ENCODE assay signal across 7 cellular contexts in the genomic region with DNA sequence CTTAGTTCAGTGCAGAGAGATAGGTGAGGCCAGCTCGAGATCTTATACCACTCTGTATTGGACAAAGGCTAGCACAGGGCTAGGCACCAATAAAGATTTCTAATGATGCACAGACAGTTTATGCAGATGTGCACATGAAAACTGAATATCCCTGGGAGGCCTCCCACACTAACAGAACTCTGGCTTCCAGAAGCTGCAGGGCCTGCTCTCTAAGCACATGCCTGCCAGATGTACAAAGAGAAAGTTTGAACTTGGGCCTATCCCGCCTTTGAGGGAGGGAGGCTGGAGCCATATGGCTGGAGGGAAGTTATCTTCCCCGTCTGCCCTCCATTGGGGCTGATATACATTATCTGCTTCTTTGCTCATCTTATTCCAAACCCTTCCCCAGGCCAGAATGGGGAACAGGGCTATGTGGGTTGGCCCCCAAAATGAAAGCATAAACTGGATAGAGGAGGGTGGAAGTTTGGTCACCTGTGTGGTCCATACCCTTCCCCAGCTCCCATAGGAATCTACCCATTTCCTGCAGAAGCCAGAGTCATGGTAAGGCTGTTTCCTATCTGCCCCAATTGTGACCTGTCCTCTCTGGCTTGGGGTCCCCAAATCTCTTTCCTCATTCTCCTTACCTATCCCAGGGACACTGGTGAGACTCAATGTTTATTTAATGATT. TPM values are rescaled to one million over a fixed set of nuclear protein-coding genes. Genes with fewer than 3 reads are reported as not detected.
DNase-seq lines count a peak whose midpoint lies in the region; ATAC-seq and TF ChIP-seq lines count a peak whose summit lies in the region.

No MANE protein-coding gene starts in this region.

- H3K4me3 ChIP-seq in SJSA1 (peak overlapping the region; percentile 43), hepatocyte (no peak overlapping the region)

- TF ChIP-seq POLR2A in GM19099 (IDR thresholded peaks at IDR 0.05; ENCODE audit: extremely low read depth, insufficient read length, low read depth), result peak; percentile 0

- peak overlapping the region; percentile 38 for H3K27ac ChIP-seq in SJSA1
- peak overlapping the region; percentile 95 for H3K27ac ChIP-seq in hepatocyte

- H3K36me3 Mint-ChIP-seq in stimulated activated naive B cell treated with anti-CD40 and anti-IgM and Interleukin-4, amounts not matched to agents 10 μg/mL and 1 μg/mL and 100 μg/mL, for 72 hours, result no peaks in the 10 kb centered on the region

- no peak for TF ChIP-seq CTCF in hepatocyte (IDR thresholded peaks at IDR 0.05; ENCODE audit: poor library complexity)

- peaks cover 22 to 59% of the 10 kb centered on the region in 2 donors for H3K4me1 Mint-ChIP-seq in stimulated activated naive B cell treated with anti-CD40 and anti-IgM and Interleukin-4, amounts not matched to agents 10 μg/mL and 1 μg/mL and 100 μg/mL, for 72 hours

- ATAC-seq in stimulated activated naive B cell treated with anti-CD40 and anti-IgM and Interleukin-4, amounts not matched to agents 10 μg/mL and 1 μg/mL and 100 μg/mL, for 72 hours (replicated peaks), result no peak
- ATAC-seq in HG02759 (IDR thresholded peaks at IDR 0.05; ENCODE audit: unreplicated experiment) (no peak), HG02610 (IDR thresholded peaks at IDR 0.05; ENCODE audit: unreplicated experiment) (no peak), GM19324 (IDR thresholded peaks at IDR 0.05; ENCODE audit: low FRiP score, unreplicated experiment) (no peak)

- H3K9me2 ChIP-seq in hepatocyte (replicated peaks; ENCODE audit: insufficient read depth), result no peaks in the 10 kb centered on the region

- H3K79me2 ChIP-seq in hepatocyte, result peaks cover 8% of the 10 kb centered on the region

- H3K36me3 ChIP-seq in SJSA1, result no peaks in the 10 kb centered on the region
- H3K36me3 ChIP-seq in hepatocyte (replicated peaks; ENCODE audit: insufficient read depth, low read depth), result no peaks in the 10 kb centered on the region

- H3K27me3 ChIP-seq in SJSA1 (replicated peaks) (no peaks in the 10 kb centered on the region), hepatocyte (no peaks in the 10 kb centered on the region)

- H3K27me3 Mint-ChIP-seq in stimulated activated naive B cell treated with anti-CD40 and anti-IgM and Interleukin-4, amounts not matched to agents 10 μg/mL and 1 μg/mL and 100 μg/mL, for 72 hours, result peaks cover 27 to 49% of the 10 kb centered on the region in 2 donors

- no peaks in the 10 kb centered on the region for H4K20me1 ChIP-seq in hepatocyte (ENCODE audit: insufficient read depth, poor library complexity, severe bottlenecking)

- WGBS in hepatocyte (ENCODE audit: low lambda C conversion rate, missing lambda C conversion rate), result 82% methylated on average over 3 of the region's 3 CpGs

- H3K4me2 ChIP-seq in hepatocyte, result peak overlapping the region; percentile 96

- peak overlapping the region; percentile 88 to 89 for H3K4me3 Mint-ChIP-seq in stimulated activated naive B cell treated with anti-CD40 and anti-IgM and Interleukin-4, amounts not matched to agents 10 μg/mL and 1 μg/mL and 100 μg/mL, for 72 hours

- H3K27ac Mint-ChIP-seq in stimulated activated naive B cell treated with anti-CD40 and anti-IgM and Interleukin-4, amounts not matched to agents 10 μg/mL and 1 μg/mL and 100 μg/mL, for 72 hours, result no peak overlapping the region

- no peak overlapping the region for H2AFZ ChIP-seq in hepatocyte

- H3K4me1 ChIP-seq in SJSA1 (replicated peaks) (peaks cover 39% of the 10 kb centered on the region), hepatocyte (ENCODE audit: insufficient read depth) (peaks cover 31% of the 10 kb centered on the region)

- no peaks in the 10 kb centered on the region for H3K9me3 ChIP-seq in SJSA1 (replicated peaks)
- no peaks in the 10 kb centered on the region for H3K9me3 ChIP-seq in hepatocyte (ENCODE audit: low read depth)

- no peak for DNase-seq in SJSA1 (ENCODE audit: low read depth in 1 of 2, low spot score in 2 of 2)
- no peak for DNase-seq in hepatocyte (ENCODE audit: low spot score)
- DNase-seq in stimulated activated naive B cell treated with anti-CD40 and anti-IgM and Interleukin-4, amounts not matched to agents 10 μg/mL and 1 μg/mL and 100 μg/mL, for 72 hours, result no peak

- H3K9me3 Mint-ChIP-seq in stimulated activated naive B cell treated with anti-CD40 and anti-IgM and Interleukin-4, amounts not matched to agents 10 μg/mL and 1 μg/mL and 100 μg/mL, for 72 hours, result no peaks in the 10 kb centered on the region

RNA-seq across cellular contexts. Expression of a gene that starts 3.8 kb away (rescaled TPM):
- 1.4 and 1.8 TPM in 2 replicates for total RNA-seq in SJSA1 (2014; rRNA removed; shearing (Covaris generic))
- total RNA-seq in hepatocyte, result 31.9 and 34.8 TPM in 2 replicates
- polyA plus RNA-seq in hepatocyte, result 18.2 and 19.5 TPM in 2 replicates

RNA-seq across cellular contexts. Expression of a gene that starts 34.6 kb away (rescaled TPM):
- total RNA-seq in SJSA1 (2014; rRNA removed; shearing (Covaris generic)), result 29.6 and 52.4 TPM in 2 replicates
- 92.4 and 102 TPM in 2 replicates for total RNA-seq in hepatocyte
- polyA plus RNA-seq in hepatocyte, result 93.6 and 126 TPM in 2 replicates

RNA-seq across cellular contexts. Expression of a gene that starts 34.7 kb away (rescaled TPM):
- total RNA-seq in SJSA1 (2014; rRNA removed; shearing (Covaris generic)), result 0.50 and 1.3 TPM in 2 replicates
- 2.5 and 6.0 TPM in 2 replicates for total RNA-seq in hepatocyte
- 8.4 and 10.5 TPM in 2 replicates for polyA plus RNA-seq in hepatocyte

Comparison
In these comparisons a context has a peak if more than half of its experiments do, and no peak if none do; other contexts are left out.
1. RNA of a gene that starts 3.8 kb away (total RNA-seq): 31.9 to 34.8 TPM in hepatocyte; 1.4 to 1.8 TPM in SJSA1; every median in the first group is over 10 times any median in the second.